In genomic region chr1:54272134-54272533, GRCh38 we compare ENCODE assay signal across 15 cellular contexts.
DNase-seq lines count a peak whose midpoint lies in the region; ATAC-seq, FAIRE-seq and TF ChIP-seq lines count a peak whose summit lies in the region.
"Had no signal": no experiment of that assay in that cellular context is flagged by ENCODE, and none has a peak within 500 bp of the region (broad histone marks: within the 10 kb centered on the region; RNA-seq: fewer than 3 reads in every experiment).

No MANE protein-coding gene starts in this region.

- H2BK120ac ChIP-seq in mesendoderm (ENCODE audit: low read depth, low read length): no peak overlapping the region

- H3K79me2 ChIP-seq in mesendoderm (ENCODE audit: control insufficient read depth, insufficient read depth, low read length): peaks cover 52% of the 10 kb centered on the region

- no peak overlapping the region for H3K4me3 ChIP-seq in endodermal cell (ENCODE audit: low read length)
- no peak overlapping the region for H3K4me3 ChIP-seq in mesendoderm (ENCODE audit: low read length)
- no peak overlapping the region for H3K4me3 ChIP-seq in stomach smooth muscle (ENCODE audit: low read length in 2 of 2)
- H3K4me3 ChIP-seq: HAP-1 had no signal

- H3K4me1 ChIP-seq in endodermal cell (ENCODE audit: control insufficient read depth, insufficient read depth, low read length) (peaks cover 33% of the 10 kb centered on the region), mesendoderm (ENCODE audit: control insufficient read depth, low read depth, low read length) (peaks cover 22% of the 10 kb centered on the region), stomach smooth muscle (ENCODE audit: control insufficient read depth, insufficient read depth, low read length) (peaks cover 72% of the 10 kb centered on the region)
- H3K4me1 ChIP-seq: HAP-1 had no signal

- no peak overlapping the region for H4K5ac ChIP-seq in mesendoderm (ENCODE audit: low read length)

- peaks cover 49% of the 10 kb centered on the region for H3K79me1 ChIP-seq in mesendoderm (ENCODE audit: low read length)

- H2AK5ac ChIP-seq in mesendoderm (ENCODE audit: low read length): no peak overlapping the region

- H3K9me3 Mint-ChIP-seq in endodermal cell: no peaks in the 10 kb centered on the region
- H3K9me3 Mint-ChIP-seq: stimulated activated naive B cell treated with anti-CD40 and anti-IgM and Interleukin-4, amounts not matched to agents 10 μg/mL and 1 μg/mL and 100 μg/mL, for 72 hours had no signal

- POLR2A ChIA-PET in RWPE1 (lab: Yijun Ruan, JAX; ENCODE audit: low non-redundant PET): no interaction called here

- DNase-seq in RWPE1 (ENCODE audit: low spot score) (peak; percentile 42), endodermal cell (no peak), mesendoderm (peak; percentile 23), foreskin melanocyte (no peak), NCI-H524 treated with DMSO at 0.1 percent for 48 hours (lab: John Stamatoyannopoulos, UW) (no peak), RCC 7860 (ENCODE audit: low spot score) (no peak)
- DNase-seq: activated CD4-positive, alpha-beta T cell treated with anti-CD3 and anti-CD28 coated beads for 1 hour; cerebellar nuclear complex; NCI-H1436 treated with DMSO at 0.1 percent for 48 hours; stimulated activated CD4-positive, alpha-beta T cell treated with anti-CD3 and anti-CD28 coated beads, Interleukin-2, amount 100 ng/mL, for 48 hours; stimulated activated naive B cell treated with anti-CD40 and anti-IgM and Interleukin-4, amounts not matched to agents 10 μg/mL and 1 μg/mL and 100 μg/mL, for 72 hours had no signal

- no peak overlapping the region for H3K4me2 ChIP-seq in mesendoderm (ENCODE audit: low read length)

- H2BK15ac ChIP-seq in mesendoderm (replicated peaks; ENCODE audit: low read depth): no peak overlapping the region

- no peaks in the 10 kb centered on the region for H3K9me3 ChIP-seq in endodermal cell (ENCODE audit: control insufficient read depth, low read length)
- no peaks in the 10 kb centered on the region for H3K9me3 ChIP-seq in stomach smooth muscle (ENCODE audit: control insufficient read depth in 2 of 2, low read length in 2 of 2)
- H3K9me3 ChIP-seq: HAP-1 had no signal

- H2BK5ac ChIP-seq in mesendoderm (ENCODE audit: low read length): no peak overlapping the region

- peak overlapping the region; percentile 13 for H3K27ac Mint-ChIP-seq in endodermal cell
- H3K27ac Mint-ChIP-seq: stimulated activated naive B cell treated with anti-CD40 and anti-IgM and Interleukin-4, amounts not matched to agents 10 μg/mL and 1 μg/mL and 100 μg/mL, for 72 hours had no signal

- TF ChIP-seq CTCF in RWPE1 (conservative IDR thresholded peaks at IDR 0.05; ENCODE audit: low read depth) (no peak), endodermal cell (conservative IDR thresholded peaks at IDR 0.05) (no peak)

- H3K23ac ChIP-seq in mesendoderm (ENCODE audit: low read length): no peak overlapping the region

- H3K4ac ChIP-seq in mesendoderm (ENCODE audit: low read depth, low read length): no peak overlapping the region

- H3K27ac ChIP-seq in RWPE1: peak overlapping the region; percentile 70
- H3K27ac ChIP-seq in endodermal cell (ENCODE audit: low read depth, low read length): peak overlapping the region; percentile 98
- H3K27ac ChIP-seq in mesendoderm (ENCODE audit: low read depth, low read length): no peak overlapping the region
- peak overlapping the region; percentile 98 for H3K27ac ChIP-seq in stomach smooth muscle (ENCODE audit: low read length)

- H3K36me3 ChIP-seq in endodermal cell (ENCODE audit: control insufficient read depth, insufficient read depth, low read length) (peaks cover 65% of the 10 kb centered on the region), mesendoderm (ENCODE audit: control insufficient read depth, insufficient read depth, low read length) (no peaks in the 10 kb centered on the region), stomach smooth muscle (ENCODE audit: control insufficient read depth in 2 of 2, insufficient read depth in 2 of 2, low read length in 2 of 2) (peaks cover 0 to 4% of the 10 kb centered on the region in 2 donors)
- H3K36me3 ChIP-seq: HAP-1 had no signal

- H4K8ac ChIP-seq in mesendoderm (ENCODE audit: low read depth, low read length): no peak overlapping the region

- WGBS in endodermal cell (ENCODE audit: insufficient coverage in 1 of 2, insufficient read length in 1 of 2), 2 experiments: 80 to 88% methylated on average over 2 of the region's 2 CpGs
- WGBS in mesendoderm (ENCODE audit: extremely low coverage, insufficient coverage, low lambda C conversion rate): no CpG with 5 or more reads among the region's 2 CpGs

- CTCF ChIA-PET in RWPE1 (lab: Yijun Ruan, JAX): no interaction called here

- no peak for FAIRE-seq in RCC 7860 (lab: Jason Lieb, UNC)
- FAIRE-seq: keratinocyte had no signal

- no peak overlapping the region for H3K18ac ChIP-seq in mesendoderm (ENCODE audit: low read length)

- H3K56ac ChIP-seq in mesendoderm (ENCODE audit: low read length): no peak overlapping the region

- H3K9ac ChIP-seq in endodermal cell (ENCODE audit: extremely low read depth, low read length, poor library complexity, severe bottlenecking) (no peak overlapping the region), mesendoderm (ENCODE audit: low read length) (no peak overlapping the region), stomach smooth muscle (ENCODE audit: low read length in 2 of 2) (peak overlapping the region; percentile 71 to 73)

- H3K4me1 Mint-ChIP-seq in endodermal cell: peaks cover 47% of the 10 kb centered on the region
- H3K4me1 Mint-ChIP-seq: stimulated activated naive B cell treated with anti-CD40 and anti-IgM and Interleukin-4, amounts not matched to agents 10 μg/mL and 1 μg/mL and 100 μg/mL, for 72 hours had no signal

- H3K27me3 ChIP-seq in endodermal cell (ENCODE audit: control insufficient read depth, insufficient read depth, low read length, poor library complexity, severe bottlenecking) (no peaks in the 10 kb centered on the region), mesendoderm (ENCODE audit: insufficient read depth, low read length, poor library complexity) (no peaks in the 10 kb centered on the region), stomach smooth muscle (ENCODE audit: control insufficient read depth in 1 of 2, insufficient read depth in 2 of 2, low read length in 2 of 2) (no peaks in the 10 kb centered on the region)

- no peak overlapping the region for H3K4me3 Mint-ChIP-seq in endodermal cell
- H3K4me3 Mint-ChIP-seq: stimulated activated naive B cell treated with anti-CD40 and anti-IgM and Interleukin-4, amounts not matched to agents 10 μg/mL and 1 μg/mL and 100 μg/mL, for 72 hours had no signal

- H3K27me3 Mint-ChIP-seq in endodermal cell (ENCODE audit: insufficient read depth): no peaks in the 10 kb centered on the region
- H3K27me3 Mint-ChIP-seq: stimulated activated naive B cell treated with anti-CD40 and anti-IgM and Interleukin-4, amounts not matched to agents 10 μg/mL and 1 μg/mL and 100 μg/mL, for 72 hours had no signal

- H3K36me3 Mint-ChIP-seq in endodermal cell (ENCODE audit: low read depth): peaks cover 57% of the 10 kb centered on the region

- no peak for ATAC-seq in HG02884 (IDR thresholded peaks at IDR 0.05; ENCODE audit: unreplicated experiment)

Comparison
In these comparisons a context has a peak if more than half of its experiments do, and no peak if none do; other contexts are left out.
1. DNase-seq: peak in RWPE1 (single experiment) and mesendoderm (single experiment); none in endodermal cell (single experiment), foreskin melanocyte (single experiment), NCI-H524 treated with DMSO at 0.1 percent for 48 hours (single experiment) and RCC 7860 (single experiment).
2. H3K9ac ChIP-seq: peak in stomach smooth muscle (2 of 2); none in endodermal cell (single experiment) and mesendoderm (single experiment).